9 cellular contexts compared by ENCODE assay signal in the genomic region with DNA sequence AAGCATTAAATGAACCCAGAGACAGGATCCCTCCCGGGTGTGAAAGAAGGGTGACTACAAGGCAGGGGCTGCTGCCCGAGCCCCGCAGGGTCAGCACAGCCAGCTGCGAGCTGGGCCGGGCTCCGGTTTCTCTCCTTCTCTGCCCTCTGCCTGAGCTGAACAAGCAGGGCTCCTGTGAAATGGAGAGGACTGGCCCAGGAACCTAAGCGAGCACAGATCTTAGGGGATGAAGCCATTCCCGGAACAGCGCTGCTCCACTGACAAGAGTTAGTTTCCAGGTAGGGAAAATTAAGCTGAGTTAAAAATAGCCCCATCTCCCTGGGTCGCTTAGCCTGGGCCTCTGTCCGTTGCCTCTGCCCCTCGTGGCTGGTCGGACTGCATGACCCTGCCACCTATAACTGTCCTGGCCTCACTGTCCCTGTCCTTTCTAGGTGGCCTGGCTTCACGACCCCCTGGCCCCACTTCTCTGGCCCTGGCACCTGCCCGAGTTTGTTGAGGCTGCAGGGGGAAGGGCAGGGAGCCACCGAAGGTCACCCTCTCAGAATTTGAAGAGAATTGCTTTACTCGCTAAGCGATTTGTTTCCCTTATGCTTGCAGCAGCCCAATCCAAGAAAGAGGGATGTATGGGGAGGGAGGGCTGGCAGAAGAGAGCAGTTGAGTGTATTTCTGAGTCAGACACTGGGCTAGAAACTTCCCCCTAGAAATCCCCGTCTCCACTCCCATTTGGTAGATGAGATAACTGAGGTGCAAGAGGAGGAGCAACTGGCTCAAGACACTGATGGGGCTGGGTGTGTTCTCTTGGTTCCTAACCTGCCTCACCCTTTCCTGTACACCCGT. TPM values are rescaled to one million over a fixed set of nuclear protein-coding genes. Genes with fewer than 3 reads are reported as not detected.
DNase-seq lines count a peak whose midpoint lies in the region; ATAC-seq and TF ChIP-seq lines count a peak whose summit lies in the region.
"Had no signal": no experiment of that assay in that cellular context is flagged by ENCODE, and none has a peak within 500 bp of the region (broad histone marks: within the 10 kb centered on the region; RNA-seq: fewer than 3 reads in every experiment).

No MANE protein-coding gene starts in this region.

- H3K27me3 Mint-ChIP-seq in activated T-cell treated with anti-CD3 and anti-CD28 coated beads, Interleukin-2, amount 50 U/mL, for 4 hours (ENCODE audit: low read depth): peaks cover 18% of the 10 kb centered on the region
- H3K27me3 Mint-ChIP-seq in stimulated activated naive CD8-positive, alpha-beta T cell treated with anti-CD3 and anti-CD28 coated beads, Interleukin-15, amount 100 ng/mL, for 72 hours: peaks cover 58% of the 10 kb centered on the region

- no peak overlapping the region for H3K4me3 Mint-ChIP-seq in activated T-cell treated with anti-CD3 and anti-CD28 coated beads, Interleukin-2, amount 50 U/mL, for 4 hours
- peak overlapping the region in 1 of 2 donors; percentile 24 for H3K4me3 Mint-ChIP-seq in stimulated activated naive CD8-positive, alpha-beta T cell treated with anti-CD3 and anti-CD28 coated beads, Interleukin-15, amount 100 ng/mL, for 72 hours

- H3K9ac ChIP-seq in iPS-15b (ENCODE audit: low read depth, low read length): peak overlapping the region; percentile 37

- intact Hi-C loops in upper lobe of right lung (cut with DNase I): no loop called here

- H3K9me3 ChIP-seq in iPS-15b (ENCODE audit: control insufficient read depth, insufficient read depth, low read length) (no peaks in the 10 kb centered on the region), upper lobe of right lung (no peaks in the 10 kb centered on the region)

- no peak for DNase-seq in activated T-cell treated with anti-CD3 and anti-CD28 coated beads, Interleukin-2, amount 50 U/mL, for 4 hours
- DNase-seq in activated T-cell treated with anti-CD3 and anti-CD28 coated beads for 4 hours: no peak
- DNase-seq in NOMO-1 treated with dmso at 0.1 percent for 144 hours (lab: John Stamatoyannopoulos, UW; ENCODE audit: unreplicated experiment): peak; percentile 42
- DNase-seq in stimulated activated naive CD8-positive, alpha-beta T cell treated with anti-CD3 and anti-CD28 coated beads, Interleukin-15, amount 100 ng/mL, for 72 hours: no peak
- DNase-seq in coronary artery (ENCODE audit: low spot score): no peak
- DNase-seq in upper lobe of right lung: no peak
- DNase-seq in activated CD8-positive, alpha-beta memory T cell treated with anti-CD3 and anti-CD28 coated beads, Interleukin-2, amount 50 U/mL, for 4 hours: no peak

- H3K4me1 Mint-ChIP-seq in activated T-cell treated with anti-CD3 and anti-CD28 coated beads, Interleukin-2, amount 50 U/mL, for 4 hours (ENCODE audit: low read depth): peaks cover 1% of the 10 kb centered on the region
- H3K4me1 Mint-ChIP-seq in stimulated activated naive CD8-positive, alpha-beta T cell treated with anti-CD3 and anti-CD28 coated beads, Interleukin-15, amount 100 ng/mL, for 72 hours: peaks cover 16% of the 10 kb centered on the region

- peak; percentile 28 to 56 for ATAC-seq in activated T-cell treated with anti-CD3 and anti-CD28 coated beads, Interleukin-2, amount 50 U/mL, for 4 hours
- ATAC-seq in stimulated activated naive CD8-positive, alpha-beta T cell treated with anti-CD3 and anti-CD28 coated beads, Interleukin-15, amount 100 ng/mL, for 72 hours: peak; percentile 70
- no peak for ATAC-seq in upper lobe of right lung

- peaks cover 14% of the 10 kb centered on the region for H3K4me1 ChIP-seq in iPS-15b (ENCODE audit: control insufficient read depth, insufficient read depth, low read length)
- H3K4me1 ChIP-seq in upper lobe of right lung: peaks cover 30% of the 10 kb centered on the region

- H3K9me3 Mint-ChIP-seq in activated T-cell treated with anti-CD3 and anti-CD28 coated beads, Interleukin-2, amount 50 U/mL, for 4 hours: no peaks in the 10 kb centered on the region
- H3K9me3 Mint-ChIP-seq in stimulated activated naive CD8-positive, alpha-beta T cell treated with anti-CD3 and anti-CD28 coated beads, Interleukin-15, amount 100 ng/mL, for 72 hours: no peaks in the 10 kb centered on the region

- no peak overlapping the region for H3K27ac Mint-ChIP-seq in stimulated activated naive CD8-positive, alpha-beta T cell treated with anti-CD3 and anti-CD28 coated beads, Interleukin-15, amount 100 ng/mL, for 72 hours

- H3K27ac ChIP-seq in coronary artery (no peak overlapping the region), upper lobe of right lung (no peak overlapping the region)
- H3K27ac ChIP-seq: SK-N-MC had no signal

- TF ChIP-seq CTCF in coronary artery (IDR thresholded peaks at IDR 0.05): no peak
- TF ChIP-seq CTCF in upper lobe of right lung (IDR thresholded peaks at IDR 0.05): no peak

- H3K27me3 ChIP-seq in iPS-15b (ENCODE audit: control insufficient read depth, insufficient read depth, low read length) (no peaks in the 10 kb centered on the region), upper lobe of right lung (no peaks in the 10 kb centered on the region)

- no peak overlapping the region for H3K4me3 ChIP-seq in iPS-15b (ENCODE audit: low read depth, low read length)
- H3K4me3 ChIP-seq in coronary artery: no peak overlapping the region
- no peak overlapping the region for H3K4me3 ChIP-seq in upper lobe of right lung
- H3K4me3 ChIP-seq: SK-N-MC had no signal

- H3K36me3 Mint-ChIP-seq in activated T-cell treated with anti-CD3 and anti-CD28 coated beads, Interleukin-2, amount 50 U/mL, for 4 hours (ENCODE audit: insufficient read depth): no peaks in the 10 kb centered on the region

- H3K36me3 ChIP-seq in iPS-15b (ENCODE audit: control insufficient read depth, insufficient read depth, low read length) (no peaks in the 10 kb centered on the region), upper lobe of right lung (no peaks in the 10 kb centered on the region)

RNA-seq across cellular contexts. Expression of gene EDN2, which starts 2.6 kb away (rescaled TPM):
- not detected for total RNA-seq in activated T-cell treated with anti-CD3 and anti-CD28 coated beads, Interleukin-2, amount 50 U/mL, for 4 hours
- total RNA-seq in upper lobe of right lung: not detected
